In genomic region chr6:26599134-26599533, GRCh38 we compare ENCODE assay signal across 27 cellular contexts. TPM values are rescaled to one million over a fixed set of nuclear protein-coding genes. Genes with fewer than 3 reads are reported as not detected.
DNase-seq lines count a peak whose midpoint lies in the region; ATAC-seq and TF ChIP-seq lines count a peak whose summit lies in the region.
"Had no signal": no experiment of that assay in that cellular context is flagged by ENCODE, and none has a peak within 500 bp of the region (broad histone marks: within the 10 kb centered on the region; RNA-seq: fewer than 3 reads in every experiment).

No MANE protein-coding gene starts in this region.

- peaks cover 55% of the 10 kb centered on the region for H3K4me1 Mint-ChIP-seq in activated CD4-positive, alpha-beta T cell treated with anti-CD3 and anti-CD28 coated beads for 36 hours
- peaks cover 34% of the 10 kb centered on the region for H3K4me1 Mint-ChIP-seq in activated CD4-positive, alpha-beta T cell treated with anti-CD3 and anti-CD28 coated beads, Interleukin-2, amount 10 ng/mL, durations not matched to agents 7 days and 5 days
- peaks cover 5 to 26% (median 17%) of the 10 kb centered on the region in 4 donors for H3K4me1 Mint-ChIP-seq in CD4-positive, CD25-positive, alpha-beta regulatory T cell
- H3K4me1 Mint-ChIP-seq in activated CD8-positive, alpha-beta T cell treated with anti-CD3 and anti-CD28 coated beads for 36 hours (ENCODE audit: low read depth), result peaks cover 52% of the 10 kb centered on the region
- peaks cover 15% of the 10 kb centered on the region for H3K4me1 Mint-ChIP-seq in memory B cell

- H3K27me3 Mint-ChIP-seq in activated CD4-positive, alpha-beta T cell treated with anti-CD3 and anti-CD28 coated beads for 36 hours, result peaks cover 1% of the 10 kb centered on the region
- H3K27me3 Mint-ChIP-seq in activated CD4-positive, alpha-beta T cell treated with anti-CD3 and anti-CD28 coated beads, Interleukin-2, amount 10 ng/mL, durations not matched to agents 7 days and 5 days, result peaks cover 4% of the 10 kb centered on the region
- H3K27me3 Mint-ChIP-seq in CD4-positive, CD25-positive, alpha-beta regulatory T cell, result no peaks in the 10 kb centered on the region
- H3K27me3 Mint-ChIP-seq in activated CD8-positive, alpha-beta T cell treated with anti-CD3 and anti-CD28 coated beads for 36 hours, result peaks cover 2% of the 10 kb centered on the region
- no peaks in the 10 kb centered on the region for H3K27me3 Mint-ChIP-seq in memory B cell

- TF ChIP-seq CTCF in activated CD8-positive, alpha-beta T cell treated with anti-CD3 and anti-CD28 coated beads for 36 hours (IDR thresholded peaks at IDR 0.05), result no peak
- no peak for TF ChIP-seq CTCF in heart left ventricle (IDR thresholded peaks at IDR 0.05)

- POLR2A ChIA-PET in activated CD4-positive, alpha-beta T cell treated with anti-CD3 and anti-CD28 coated beads for 36 hours (lab: Charles Lee), result no interaction called here
- POLR2A ChIA-PET in activated CD4-positive, alpha-beta T cell treated with anti-CD3 and anti-CD28 coated beads, Interleukin-2, amount 10 ng/mL, durations not matched to agents 7 days and 5 days (lab: Charles Lee), result no interaction called here
- POLR2A ChIA-PET in activated CD8-positive, alpha-beta T cell treated with anti-CD3 and anti-CD28 coated beads for 36 hours (lab: Charles Lee), result no interaction called here

- no peak for ATAC-seq in activated CD4-positive, alpha-beta T cell treated with anti-CD3 and anti-CD28 coated beads for 36 hours
- ATAC-seq in CD4-positive, CD25-positive, alpha-beta regulatory T cell (ENCODE audit: low read depth in 2 of 2), result no peak
- no peak for ATAC-seq in activated CD8-positive, alpha-beta T cell treated with anti-CD3 and anti-CD28 coated beads for 36 hours
- ATAC-seq in memory B cell (ENCODE audit: low read depth) (no peak), heart left ventricle (no peak), HG03196 (IDR thresholded peaks at IDR 0.05; ENCODE audit: unreplicated experiment) (no peak)
- ATAC-seq: activated CD4-positive, CD25-positive, alpha-beta regulatory T cell treated with anti-CD3 and anti-CD28 coated beads, Interleukin-2, amount 50 U/mL, for 24 hours; gastroesophageal sphincter; left ventricle myocardium superior had no signal

- H3K4me3 Mint-ChIP-seq in activated CD4-positive, alpha-beta T cell treated with anti-CD3 and anti-CD28 coated beads for 36 hours, result peak overlapping the region; percentile 18
- H3K4me3 Mint-ChIP-seq in activated CD4-positive, alpha-beta T cell treated with anti-CD3 and anti-CD28 coated beads, Interleukin-2, amount 10 ng/mL, durations not matched to agents 7 days and 5 days, result no peak overlapping the region
- H3K4me3 Mint-ChIP-seq in CD4-positive, CD25-positive, alpha-beta regulatory T cell, result peak overlapping the region in 2 of 4 donors; percentile 58 to 84
- peak overlapping the region; percentile 40 for H3K4me3 Mint-ChIP-seq in activated CD8-positive, alpha-beta T cell treated with anti-CD3 and anti-CD28 coated beads for 36 hours
- no peak overlapping the region for H3K4me3 Mint-ChIP-seq in memory B cell
- H3K4me3 Mint-ChIP-seq: central memory CD8-positive, alpha-beta T cell had no signal

- no peak overlapping the region for H3K4me3 ChIP-seq in CD4-positive, CD25-positive, alpha-beta regulatory T cell (ENCODE audit: low read depth, low read length)
- H3K4me3 ChIP-seq in heart left ventricle, result no peak overlapping the region
- H3K4me3 ChIP-seq: gastroesophageal sphincter, prostate gland, transverse colon had no signal

- H3K9me3 Mint-ChIP-seq in activated CD4-positive, alpha-beta T cell treated with anti-CD3 and anti-CD28 coated beads for 36 hours (ENCODE audit: low read depth), result no peaks in the 10 kb centered on the region
- no peaks in the 10 kb centered on the region for H3K9me3 Mint-ChIP-seq in activated CD4-positive, alpha-beta T cell treated with anti-CD3 and anti-CD28 coated beads, Interleukin-2, amount 10 ng/mL, durations not matched to agents 7 days and 5 days
- H3K9me3 Mint-ChIP-seq in CD4-positive, CD25-positive, alpha-beta regulatory T cell, result no peaks in the 10 kb centered on the region
- H3K9me3 Mint-ChIP-seq in activated CD8-positive, alpha-beta T cell treated with anti-CD3 and anti-CD28 coated beads for 36 hours, result no peaks in the 10 kb centered on the region
- H3K9me3 Mint-ChIP-seq in memory B cell, result no peaks in the 10 kb centered on the region
- H3K9me3 Mint-ChIP-seq: central memory CD8-positive, alpha-beta T cell had no signal

- DNase-seq in activated CD4-positive, alpha-beta T cell treated with anti-CD3 and anti-CD28 coated beads for 36 hours, result no peak
- DNase-seq in activated CD4-positive, alpha-beta T cell treated with anti-CD3 and anti-CD28 coated beads, Interleukin-2, amount 10 ng/mL, durations not matched to agents 7 days and 5 days, result no peak
- DNase-seq in CD4-positive, CD25-positive, alpha-beta regulatory T cell, result no peak
- no peak for DNase-seq in activated CD8-positive, alpha-beta T cell treated with anti-CD3 and anti-CD28 coated beads for 36 hours
- DNase-seq in memory B cell (ENCODE audit: low spot score in 2 of 2) (no peak), Ammon's horn (ENCODE audit: low spot score) (no peak), heart left ventricle (no peak)
- DNase-seq: 8988T; activated gamma-delta T cell treated with Interleukin-2 at 50 U/mL for 16 hours; AML-193; Caco-2; dermis blood vessel endothelial cell; DMS79; GF-D8; hypothalamus; left ventricle myocardium superior; NCI-H1436; NCI-H446; stimulated activated CD4-positive, alpha-beta T cell treated with anti-CD3 and anti-CD28 coated beads, Interleukin-15, amount 100 ng/mL, for 24 hours; transverse colon had no signal

- intact Hi-C loops in activated CD4-positive, alpha-beta T cell treated with anti-CD3 and anti-CD28 coated beads for 36 hours (cut with DNase I, micrococcal nuclease), result loop anchor here (5.0 kb wide), 3 partner anchors 533 to 1088 kb away; a partner anchor contains a TSS
- intact Hi-C loops in activated CD8-positive, alpha-beta T cell treated with anti-CD3 and anti-CD28 coated beads for 36 hours (cut with micrococcal nuclease), result no loop called here
- intact Hi-C loops in heart left ventricle (cut with DNase I), result loop anchor here in 7 of 10 donors (5.0 to 10.0 kb wide), 4 partner anchors 257 to 1266 kb away; a partner anchor contains a TSS

- peaks cover 21% of the 10 kb centered on the region for H3K36me3 ChIP-seq in CD4-positive, CD25-positive, alpha-beta regulatory T cell (ENCODE audit: control insufficient read depth, insufficient read depth, low read length)
- H3K36me3 ChIP-seq in heart left ventricle, result peaks cover 0 to 33% (median 27%) of the 10 kb centered on the region in 9 donors
- H3K36me3 ChIP-seq: prostate gland had no signal

- peaks cover 9% of the 10 kb centered on the region for H3K27me3 ChIP-seq in CD4-positive, CD25-positive, alpha-beta regulatory T cell (ENCODE audit: control insufficient read depth, insufficient read depth, low read length)
- H3K27me3 ChIP-seq in heart left ventricle, result peaks cover 0 to 7% (median 0%) of the 10 kb centered on the region in 9 donors

- 81 to 100% (median 90%) methylated on average over 1 of the region's 1 CpG for WGBS in heart left ventricle, 4 donors

- peaks cover 21% of the 10 kb centered on the region for H3K36me3 Mint-ChIP-seq in activated CD4-positive, alpha-beta T cell treated with anti-CD3 and anti-CD28 coated beads for 36 hours (ENCODE audit: low read depth)
- H3K36me3 Mint-ChIP-seq in activated CD4-positive, alpha-beta T cell treated with anti-CD3 and anti-CD28 coated beads, Interleukin-2, amount 10 ng/mL, durations not matched to agents 7 days and 5 days (ENCODE audit: low read depth), result peaks cover 24% of the 10 kb centered on the region
- peaks cover 19% of the 10 kb centered on the region for H3K36me3 Mint-ChIP-seq in CD4-positive, CD25-positive, alpha-beta regulatory T cell
- H3K36me3 Mint-ChIP-seq in activated CD8-positive, alpha-beta T cell treated with anti-CD3 and anti-CD28 coated beads for 36 hours (ENCODE audit: low read depth), result peaks cover 26% of the 10 kb centered on the region
- peaks cover 8% of the 10 kb centered on the region for H3K36me3 Mint-ChIP-seq in memory B cell

- H3K4me1 ChIP-seq in CD4-positive, CD25-positive, alpha-beta regulatory T cell (ENCODE audit: control insufficient read depth, insufficient read depth, low read length, poor library complexity, severe bottlenecking), result peaks cover 28% of the 10 kb centered on the region
- H3K4me1 ChIP-seq in heart left ventricle, result peaks cover 0 to 33% (median 13%) of the 10 kb centered on the region in 12 donors
- H3K4me1 ChIP-seq: Caco-2 had no signal

- peak overlapping the region; percentile 78 for H3K27ac Mint-ChIP-seq in activated CD4-positive, alpha-beta T cell treated with anti-CD3 and anti-CD28 coated beads for 36 hours
- H3K27ac Mint-ChIP-seq in activated CD4-positive, alpha-beta T cell treated with anti-CD3 and anti-CD28 coated beads, Interleukin-2, amount 10 ng/mL, durations not matched to agents 7 days and 5 days, result no peak overlapping the region
- peak overlapping the region in 1 of 3 donors; percentile 87 for H3K27ac Mint-ChIP-seq in CD4-positive, CD25-positive, alpha-beta regulatory T cell
- H3K27ac Mint-ChIP-seq in activated CD8-positive, alpha-beta T cell treated with anti-CD3 and anti-CD28 coated beads for 36 hours, result peak overlapping the region; percentile 91
- peak overlapping the region; percentile 45 for H3K27ac Mint-ChIP-seq in memory B cell

- H3K27ac ChIP-seq in CD4-positive, CD25-positive, alpha-beta regulatory T cell (ENCODE audit: insufficient read depth, low read length, poor library complexity, severe bottlenecking), result peak overlapping the region; percentile 90
- no peak overlapping the region for H3K27ac ChIP-seq in heart left ventricle
- H3K27ac ChIP-seq: gastroesophageal sphincter, KMS-11, neutrophil, prostate gland, transverse colon had no signal

- no peak for TF ChIP-seq POLR2A in heart left ventricle (IDR thresholded peaks at IDR 0.05)

- H3K9me3 ChIP-seq in CD4-positive, CD25-positive, alpha-beta regulatory T cell (ENCODE audit: control insufficient read depth in 2 of 2, low read length in 2 of 2), result no peaks in the 10 kb centered on the region
- H3K9me3 ChIP-seq in heart left ventricle, result no peaks in the 10 kb centered on the region
- H3K9me3 ChIP-seq: Caco-2, gastroesophageal sphincter, neutrophil, prostate gland, transverse colon had no signal

- CTCF ChIA-PET in activated CD4-positive, alpha-beta T cell treated with anti-CD3 and anti-CD28 coated beads for 36 hours (lab: Charles Lee), result no interaction called here
- CTCF ChIA-PET in activated CD4-positive, alpha-beta T cell treated with anti-CD3 and anti-CD28 coated beads, Interleukin-2, amount 10 ng/mL, durations not matched to agents 7 days and 5 days (lab: Charles Lee), result no interaction called here
- CTCF ChIA-PET in activated CD8-positive, alpha-beta T cell treated with anti-CD3 and anti-CD28 coated beads for 36 hours (lab: Charles Lee), result no interaction called here

RNA-seq across cellular contexts. Expression of gene ABT1, which starts 2.4 kb away (rescaled TPM):
- 10 to 100 TPM; 21.5 to 24.9 TPM for total RNA-seq in activated CD4-positive, alpha-beta T cell treated with anti-CD3 and anti-CD28 coated beads for 36 hours
- 10 to 100 TPM; 24.9 to 27.4 TPM for total RNA-seq in activated CD4-positive, alpha-beta T cell treated with anti-CD3 and anti-CD28 coated beads, Interleukin-2, amount 10 ng/mL, durations not matched to agents 7 days and 5 days
- total RNA-seq in CD4-positive, CD25-positive, alpha-beta regulatory T cell, result 29.4 TPM
- 10 to 100 TPM; 53.7 to 64.0 (median 57.9) TPM for polyA plus RNA-seq in CD4-positive, CD25-positive, alpha-beta regulatory T cell
- total RNA-seq in activated CD8-positive, alpha-beta T cell treated with anti-CD3 and anti-CD28 coated beads for 36 hours, result 10 to 100 TPM; 27.7 to 27.9 TPM
- 10 to 100 TPM in 2 of 9 donors, 1 to 10 TPM in 7; 7.2 to 10.8 (median 8.2) TPM for total RNA-seq in heart left ventricle
- 10 to 100 TPM in 1 of 2 donors, 1 to 10 TPM in 1; 7.1 to 12.0 TPM for polyA plus RNA-seq in heart left ventricle

Comparison
In these comparisons a context has a peak if more than half of its experiments do, and no peak if none do; other contexts are left out.
1. H3K4me3 Mint-ChIP-seq: peak in activated CD4-positive, alpha-beta T cell treated with anti-CD3 and anti-CD28 coated beads for 36 hours (single experiment) and activated CD8-positive, alpha-beta T cell treated with anti-CD3 and anti-CD28 coated beads for 36 hours (single experiment); none in activated CD4-positive, alpha-beta T cell treated with anti-CD3 and anti-CD28 coated beads, Interleukin-2, amount 10 ng/mL, durations not matched to agents 7 days and 5 days (single experiment) and memory B cell (single experiment).